8 cellular contexts compared by ENCODE assay signal in the genomic region with DNA sequence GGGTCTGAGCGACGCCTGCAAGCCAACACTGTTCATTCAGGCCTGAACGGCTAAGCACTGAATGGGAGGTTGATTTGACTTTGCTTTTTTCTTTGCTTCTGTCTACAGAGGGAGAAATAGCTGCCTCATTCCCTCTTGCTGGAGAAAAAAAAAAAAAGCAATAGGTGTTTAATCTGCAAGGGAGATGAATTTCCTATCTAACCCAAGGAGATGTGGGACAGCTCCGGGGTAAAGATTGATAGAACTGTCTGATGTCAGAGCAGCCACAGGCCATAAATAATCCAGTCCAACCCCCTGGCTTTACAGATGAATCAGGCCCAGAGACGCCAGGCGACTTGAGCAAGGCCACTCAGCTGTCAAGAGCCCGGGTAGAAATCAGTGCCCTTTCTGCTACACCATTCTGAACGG.
A peak's percentile ranks its signal among the peaks of the same experiment; 100 is the strongest.
DNase-seq lines count a peak whose midpoint lies in the region; ATAC-seq and TF ChIP-seq lines count a peak whose summit lies in the region.

No MANE protein-coding gene starts in this region.

- H3K9me2 ChIP-seq in DOHH2 (replicated peaks; ENCODE audit: control insufficient read depth, low read length) (no peaks in the 10 kb centered on the region), PC-9 (ENCODE audit: insufficient read depth) (no peaks in the 10 kb centered on the region)

- H3K4me3 ChIP-seq in DOHH2 (ENCODE audit: low read length) (peak overlapping the region; percentile 71), PC-9 (peak overlapping the region; percentile 56)

- intact Hi-C loops in PC-9 (cut with micrococcal nuclease; ENCODE audit: unreplicated experiment), result loop anchor here (1.0 kb wide), 1 partner anchor 728 kb away; no protein-coding TSS in a partner anchor

- H3K27me3 Mint-ChIP-seq in endothelial cell (ENCODE audit: unreplicated experiment) (peaks cover 12% of the 10 kb centered on the region), osteocyte (ENCODE audit: unreplicated experiment) (no peaks in the 10 kb centered on the region)

- H3K27ac ChIP-seq in DOHH2 (ENCODE audit: low read depth, low read length), result 0 out of 2 replicates have a peak overlapping the region, but pooled peaks have one; percentile 8
- no peak overlapping the region for H3K27ac ChIP-seq in PC-9

- BruUV-seq in PC-9 (replicated peaks; lab: Mats Ljungman, UMichigan), result TSS peak; percentile 94

- H2AFZ ChIP-seq in PC-9, result peak overlapping the region; percentile 91

- H3K27ac Mint-ChIP-seq in endothelial cell (ENCODE audit: unreplicated experiment), result peak overlapping the region; percentile 86
- H3K27ac Mint-ChIP-seq in osteocyte (ENCODE audit: unreplicated experiment), result peak overlapping the region; percentile 91

- TF ChIP-seq CTCF in DOHH2 (IDR thresholded peaks at IDR 0.05; ENCODE audit: low read depth, low read length, poor library complexity, severe bottlenecking), result no peak
- TF ChIP-seq CTCF in PC-9 (conservative IDR thresholded peaks at IDR 0.05), result no peak
- TF ChIP-seq CTCF in endothelial cell (IDR thresholded peaks at IDR 0.05; ENCODE audit: unreplicated experiment), result no peak
- no peak for TF ChIP-seq CTCF in osteocyte (IDR thresholded peaks at IDR 0.05)

- H3K36me3 Mint-ChIP-seq in endothelial cell (ENCODE audit: low read depth, unreplicated experiment), result peaks cover 4% of the 10 kb centered on the region
- no peaks in the 10 kb centered on the region for H3K36me3 Mint-ChIP-seq in osteocyte (ENCODE audit: unreplicated experiment)

- peak overlapping the region; percentile 80 for H3K4me2 ChIP-seq in DOHH2 (ENCODE audit: low read length)
- H3K4me2 ChIP-seq in PC-9, result peak overlapping the region; percentile 84

- ATAC-seq in HG03565 (IDR thresholded peaks at IDR 0.05; ENCODE audit: unreplicated experiment), result no peak

- DNase-seq in PC-9 (no peak), endothelial cell (ENCODE audit: low spot score) (no peak), osteocyte (ENCODE audit: extremely low spot score, unreplicated experiment) (no peak), COLO829 (ENCODE audit: low spot score) (no peak), AML-193 (lab: John Stamatoyannopoulos, UW) (no peak)
- DNase-seq in activated effector memory CD4-positive, alpha-beta T cell treated with anti-CD3 and anti-CD28 coated beads, Interleukin-2, amount 50 U/mL, for 16 hours, result no peak

- H3K9me3 ChIP-seq in DOHH2 (ENCODE audit: control insufficient read depth, insufficient read depth, low read length), result no peaks in the 10 kb centered on the region
- H3K9me3 ChIP-seq in PC-9 (ENCODE audit: insufficient read depth, low read depth), result no peaks in the 10 kb centered on the region

- H3K4me1 ChIP-seq in DOHH2 (ENCODE audit: control insufficient read depth, low read length), result peaks cover 11% of the 10 kb centered on the region
- 0 out of 2 replicates have a peak, but pooled peaks cover 4% of the 10 kb centered on the region for H3K4me1 ChIP-seq in PC-9 (replicated peaks; ENCODE audit: insufficient read depth)

- H3K9me3 Mint-ChIP-seq in endothelial cell (ENCODE audit: unreplicated experiment), result no peaks in the 10 kb centered on the region
- no peaks in the 10 kb centered on the region for H3K9me3 Mint-ChIP-seq in osteocyte (ENCODE audit: unreplicated experiment)

- CTCF ChIA-PET in PC-9 (lab: Charles Lee), result no interaction called here

- H3K79me2 ChIP-seq in DOHH2 (ENCODE audit: control insufficient read depth, low read length), result no peaks in the 10 kb centered on the region
- H3K79me2 ChIP-seq in PC-9 (ENCODE audit: low read depth), result no peaks in the 10 kb centered on the region

- POLR2A ChIA-PET in PC-9 (lab: Charles Lee; ENCODE audit: unreplicated experiment), result interaction anchor here (0.7 kb wide), 1 partner anchor 13 kb away, joined by 4 read pairs; no protein-coding TSS in a partner anchor

- H3K4me1 Mint-ChIP-seq in endothelial cell (ENCODE audit: unreplicated experiment) (peaks cover 17% of the 10 kb centered on the region), osteocyte (ENCODE audit: unreplicated experiment) (peaks cover 11% of the 10 kb centered on the region)

- H3F3A ChIP-seq in DOHH2 (ENCODE audit: control insufficient read depth, insufficient read depth) (no peaks in the 10 kb centered on the region), PC-9 (ENCODE audit: insufficient read depth, low read depth) (peaks cover 3% of the 10 kb centered on the region; the same call in 1 of the 2 replicates)

- H3K4me3 Mint-ChIP-seq in endothelial cell (ENCODE audit: unreplicated experiment) (peak overlapping the region; percentile 83), osteocyte (ENCODE audit: unreplicated experiment) (peak overlapping the region; percentile 75)

- H3K36me3 ChIP-seq in DOHH2 (ENCODE audit: control insufficient read depth, low read length) (no peaks in the 10 kb centered on the region), PC-9 (ENCODE audit: low read depth) (no peaks in the 10 kb centered on the region)

- 0 out of 2 replicates have a peak, but pooled peaks cover 7% of the 10 kb centered on the region for H3K27me3 ChIP-seq in DOHH2 (ENCODE audit: control insufficient read depth, low read length)
- no peaks in the 10 kb centered on the region for H3K27me3 ChIP-seq in PC-9 (ENCODE audit: insufficient read depth, low read depth)

- H4K20me1 ChIP-seq in DOHH2 (ENCODE audit: control insufficient read depth, insufficient read depth, low read depth, low read length), result no peaks in the 10 kb centered on the region
- no peaks in the 10 kb centered on the region for H4K20me1 ChIP-seq in PC-9 (ENCODE audit: insufficient read depth)
